Comparison of ENCODE assay signal across 28 cellular contexts in genomic region chr9:80437825-80438224, GRCh38.
"Had no signal": no experiment of that assay in that cellular context is flagged by ENCODE, and none has a peak within 500 bp of the region (broad histone marks: within the 10 kb centered on the region; RNA-seq: fewer than 3 reads in every experiment).

No MANE protein-coding gene starts in this region.

- H3K9me3 ChIP-seq: adrenal gland, body of pancreas, colonic mucosa, gastrocnemius medialis, left ventricle myocardium inferior, mucosa of descending colon, suprapubic skin, tibial artery, upper lobe of right lung had no signal

- FAIRE-seq: endometrium had no signal

- H3K27me3 ChIP-seq: adrenal gland, body of pancreas, colonic mucosa, gastrocnemius medialis, hepatocyte, suprapubic skin, tibial artery, upper lobe of right lung had no signal

- H3K27ac ChIP-seq: adrenal gland, body of pancreas, colonic mucosa, epithelial cell of prostate, gastrocnemius medialis, hepatocyte, left ventricle myocardium inferior, suprapubic skin, tibial artery, upper lobe of right lung had no signal

- DNase-seq: activated CD4-positive, alpha-beta T cell treated with anti-CD3 and anti-CD28 coated beads for 48 hours; activated CD4-positive, alpha-beta T cell treated with anti-CD3 and anti-CD28 coated beads, Interleukin-2, amount 50 U/mL, for 48 hours; activated CD8-positive, alpha-beta memory T cell treated with anti-CD3 and anti-CD28 coated beads, Interleukin-2, amount 50 U/mL, for 4 hours; activated effector memory CD4-positive, alpha-beta T cell treated with anti-CD3 and anti-CD28 coated beads, Interleukin-2, amount 50 U/mL, for 16 hours; activated naive CD4-positive, alpha-beta T cell treated with anti-CD3 and anti-CD28 coated beads for 36 hours; activated naive CD8-positive, alpha-beta T cell treated with anti-CD3 and anti-CD28 coated beads for 36 hours; activated T-cell treated with anti-CD3 and anti-CD28 coated beads, Interleukin-2, amount 50 U/mL, for 1 hour; adrenal gland; aorta; body of pancreas; colonic mucosa; effector CD8-positive, alpha-beta T cell; gastrocnemius medialis; islet precursor cell; left ventricle myocardium inferior; mucosa of descending colon; right cardiac atrium; stimulated activated CD4-positive, alpha-beta T cell treated with anti-CD3 and anti-CD28 coated beads, Interleukin-15, amount 100 ng/mL, for 24 hours; stimulated activated naive CD4-positive, alpha-beta T cell; tibial artery; upper lobe of right lung had no signal

- H3K36me3 ChIP-seq: adrenal gland, colonic mucosa, gastrocnemius medialis, left ventricle myocardium inferior, suprapubic skin, tibial artery, upper lobe of right lung had no signal

- H3K4me3 ChIP-seq: adrenal gland, body of pancreas, colonic mucosa, gastrocnemius medialis, hepatocyte, left ventricle myocardium inferior, lung, mucosa of descending colon, suprapubic skin, tibial artery, upper lobe of right lung had no signal

- ATAC-seq: activated CD4-positive, CD25-positive, alpha-beta regulatory T cell treated with anti-CD3 and anti-CD28 coated beads, Interleukin-2, amount 50 U/mL, for 24 hours; body of pancreas; gastrocnemius medialis; mucosa of descending colon; natural killer cell treated with Interleukin-12 subunit alpha and Interleukin-12 subunit beta and Interleukin-15 and Interleukin-18, amount 100 ng/mL, for 72 hours; right cardiac atrium; upper lobe of right lung had no signal
